Comparison of ENCODE assay signal across 20 cellular contexts in the genomic region with DNA sequence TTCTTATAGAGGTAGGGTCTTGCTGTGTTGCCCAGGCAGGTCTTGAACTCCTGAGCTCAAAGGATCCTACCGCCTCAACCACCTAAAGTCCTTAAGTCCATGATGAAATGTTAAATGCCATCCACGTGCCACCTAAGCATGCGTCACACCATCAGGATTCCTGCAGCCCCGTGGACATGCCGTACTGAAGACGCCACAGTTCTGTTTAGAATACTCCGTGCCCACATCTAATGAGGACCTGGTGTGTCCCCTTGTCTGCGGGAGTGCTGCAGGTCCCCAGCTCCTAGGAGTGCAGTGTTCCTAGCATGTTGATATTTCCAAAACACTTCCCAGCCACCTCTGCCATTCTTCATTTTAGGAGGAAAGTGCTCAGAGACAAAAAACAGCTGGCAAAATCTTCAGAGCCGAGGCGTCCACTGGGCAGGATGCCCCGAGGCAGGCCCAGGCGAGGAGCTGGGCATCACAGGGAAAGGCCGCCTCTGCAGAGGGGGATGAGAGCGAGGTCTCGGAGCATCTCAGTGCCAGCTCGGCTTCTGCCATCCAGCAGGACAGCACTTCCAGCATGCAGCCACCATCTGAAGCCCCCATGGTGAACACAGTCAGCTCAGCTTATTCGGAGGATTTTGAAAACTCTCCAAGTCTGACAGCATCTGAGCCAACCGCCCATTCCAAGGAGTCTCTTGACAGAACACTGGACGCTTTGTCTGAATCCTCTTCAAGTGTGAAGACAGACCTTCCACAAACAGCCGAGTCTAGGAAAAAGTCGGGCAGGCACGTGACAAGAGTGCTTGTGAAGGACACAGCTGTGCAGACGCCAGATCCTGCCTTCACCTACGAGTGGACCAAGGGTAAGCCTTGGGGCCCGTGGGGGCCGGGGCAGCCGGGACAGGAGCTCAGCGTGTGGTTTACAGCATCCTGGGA. TPM values are rescaled to one million over a fixed set of nuclear protein-coding genes. Genes with fewer than 3 reads are reported as not detected.
DNase-seq lines count a peak whose midpoint lies in the region; ATAC-seq, FAIRE-seq and TF ChIP-seq lines count a peak whose summit lies in the region.
"Had no signal": no experiment of that assay in that cellular context is flagged by ENCODE, and none has a peak within 500 bp of the region (broad histone marks: within the 10 kb centered on the region; RNA-seq: fewer than 3 reads in every experiment).

No MANE protein-coding gene starts in this region.

- H2AFZ ChIP-seq in GM23338: no peak overlapping the region
- H2AFZ ChIP-seq: PC-9 had no signal

- no peaks in the 10 kb centered on the region for H3K9me3 Mint-ChIP-seq in chondrocyte (ENCODE audit: low read depth)
- H3K9me3 Mint-ChIP-seq in GM23338: no peaks in the 10 kb centered on the region
- H3K9me3 Mint-ChIP-seq: T-helper 1 cell treated with Interleukin-12 subunit alpha and Interleukin-12 subunit beta and Interleukin-4 antibody, amounts not matched to agents 30 μg/mL and 1 μg/mL, for 36 hours; type B pancreatic cell had no signal

- H3K36me3 ChIP-seq in prostate gland (no peaks in the 10 kb centered on the region), GM23338 (ENCODE audit: insufficient read depth) (no peaks in the 10 kb centered on the region), right lobe of liver (peaks cover 0 to 8% (median 0%) of the 10 kb centered on the region in 4 donors)

- no peaks in the 10 kb centered on the region for H3K79me2 ChIP-seq in GM23338 (replicated peaks; ENCODE audit: insufficient read depth)

- no peaks in the 10 kb centered on the region for H4K20me1 ChIP-seq in GM23338 (replicated peaks; ENCODE audit: insufficient read depth)

- WGBS in prostate gland: 44% methylated on average over 28 of the region's 28 CpGs
- 92% methylated on average over 9 of the region's 28 CpGs for WGBS in right lobe of liver (ENCODE audit: insufficient coverage, low coverage, low lambda C conversion rate, missing lambda C conversion rate)

- H3K27ac Mint-ChIP-seq in chondrocyte (ENCODE audit: unreplicated experiment) (peak overlapping the region; percentile 22), GM23338 (no peak overlapping the region)
- H3K27ac Mint-ChIP-seq: T-helper 1 cell treated with Interleukin-12 subunit alpha and Interleukin-12 subunit beta and Interleukin-4 antibody, amounts not matched to agents 30 μg/mL and 1 μg/mL, for 36 hours; type B pancreatic cell had no signal

- H3K27me3 Mint-ChIP-seq in chondrocyte (ENCODE audit: low read depth) (no peaks in the 10 kb centered on the region), GM23338 (ENCODE audit: insufficient read depth, low read depth, poor library complexity) (peaks cover 3% of the 10 kb centered on the region)
- H3K27me3 Mint-ChIP-seq: type B pancreatic cell had no signal

- peak; percentile 23 for FAIRE-seq in HTR-8/SVneo (lab: Jason Lieb, UNC)

- no peaks in the 10 kb centered on the region for H3F3A ChIP-seq in GM23338 (replicated peaks; ENCODE audit: low read depth)

- ATAC-seq in left ventricle myocardium superior (peak; percentile 86), GM23338 (no peak), right lobe of liver (no peak), HG02623 (IDR thresholded peaks at IDR 0.05; ENCODE audit: unreplicated experiment) (no peak)

- intact Hi-C loops in left ventricle myocardium superior (cut with micrococcal nuclease) (no loop called here), prostate gland (cut with DNase I) (no loop called here), right lobe of liver (cut with DNase I) (no loop called here)

- peaks cover 5% of the 10 kb centered on the region for H3K4me1 ChIP-seq in prostate gland (replicated peaks)
- H3K4me1 ChIP-seq in GM23338 (ENCODE audit: insufficient read depth): no peaks in the 10 kb centered on the region
- no peaks in the 10 kb centered on the region for H3K4me1 ChIP-seq in right lobe of liver
- H3K4me1 ChIP-seq: adrenal gland had no signal

- in situ Hi-C loops in KBM-7 (cut with MboI; ENCODE audit: low pct_unique_long_range_greater_than_20kb, low sequenced_read_pairs): no loop called here

- no peaks in the 10 kb centered on the region for H3K27me3 ChIP-seq in prostate gland (replicated peaks; ENCODE audit: insufficient read depth)
- no peaks in the 10 kb centered on the region for H3K27me3 ChIP-seq in GM23338 (ENCODE audit: insufficient read depth)
- H3K27me3 ChIP-seq in right lobe of liver: no peaks in the 10 kb centered on the region
- H3K27me3 ChIP-seq: adrenal gland had no signal

- H3K4me3 ChIP-seq in prostate gland: no peak overlapping the region
- H3K4me3 ChIP-seq in GM23338: no peak overlapping the region
- no peak overlapping the region for H3K4me3 ChIP-seq in right lobe of liver
- H3K4me3 ChIP-seq: adrenal gland, PC-9 had no signal

- H3K4me2 ChIP-seq in GM23338: no peak overlapping the region
- H3K4me2 ChIP-seq: PC-9 had no signal

- H3K9me3 ChIP-seq in prostate gland (no peaks in the 10 kb centered on the region), right lobe of liver (no peaks in the 10 kb centered on the region)
- H3K9me3 ChIP-seq: adrenal gland had no signal

- no peaks in the 10 kb centered on the region for H3K9me2 ChIP-seq in GM23338 (ENCODE audit: insufficient read depth)

- peaks cover 8% of the 10 kb centered on the region for H3K36me3 Mint-ChIP-seq in chondrocyte (ENCODE audit: low read depth)
- H3K36me3 Mint-ChIP-seq in GM23338 (ENCODE audit: low read depth): peaks cover 10% of the 10 kb centered on the region; the same call in 2 of the 3 replicates
- H3K36me3 Mint-ChIP-seq: type B pancreatic cell had no signal

- no peak for DNase-seq in HTR-8/SVneo (ENCODE audit: insufficient read length, low spot score)
- DNase-seq in chondrocyte (ENCODE audit: low spot score): no peak
- peak; percentile 71 for DNase-seq in left ventricle myocardium superior
- DNase-seq in prostate gland (ENCODE audit: low spot score): peak; percentile 54
- DNase-seq in GM23338 (ENCODE audit: low spot score): no peak
- DNase-seq in KBM-7: no peak
- no peak for DNase-seq in right lobe of liver
- DNase-seq: activated CD4-positive, alpha-beta T cell treated with anti-CD3 and anti-CD28 coated beads, Interleukin-2, amount 50 U/mL, for 1 hour; AML-193; DMS79; effector memory CD4-positive, alpha-beta T cell; NCI-H146; PC-9 had no signal

- TF ChIP-seq CTCF in chondrocyte (IDR thresholded peaks at IDR 0.05): no peak
- no peak for TF ChIP-seq CTCF in prostate gland (IDR thresholded peaks at IDR 0.05)
- TF ChIP-seq CTCF in GM23338 (conservative IDR thresholded peaks at IDR 0.05; ENCODE audit: low read depth in 2 of 2): no peak
- no peak for TF ChIP-seq CTCF in right lobe of liver (IDR thresholded peaks at IDR 0.05)

- H3K4me1 Mint-ChIP-seq in chondrocyte (ENCODE audit: low read depth) (peaks cover 7% of the 10 kb centered on the region), GM23338 (no peaks in the 10 kb centered on the region)

- H3K4me3 Mint-ChIP-seq in chondrocyte (ENCODE audit: unreplicated experiment): no peak overlapping the region
- no peak overlapping the region for H3K4me3 Mint-ChIP-seq in GM23338
- H3K4me3 Mint-ChIP-seq: T-helper 1 cell treated with Interleukin-12 subunit alpha and Interleukin-12 subunit beta and Interleukin-4 antibody, amounts not matched to agents 30 μg/mL and 1 μg/mL, for 36 hours; type B pancreatic cell had no signal

- TF ChIP-seq POLR2A in prostate gland (IDR thresholded peaks at IDR 0.05) (no peak), right lobe of liver (IDR thresholded peaks at IDR 0.05) (no peak)

- peak overlapping the region; percentile 56 to 60 for H3K27ac ChIP-seq in prostate gland
- H3K27ac ChIP-seq in GM23338 (ENCODE audit: low read depth): no peak overlapping the region
- no peak overlapping the region for H3K27ac ChIP-seq in right lobe of liver
- H3K27ac ChIP-seq: adrenal gland, PC-9 had no signal

TF ChIP-seq in GM23338, 12 proteins besides CTCF, POLR2A, EP300 and RAD21 (continues in another document):
- TF ChIP-seq, protein P1, sequence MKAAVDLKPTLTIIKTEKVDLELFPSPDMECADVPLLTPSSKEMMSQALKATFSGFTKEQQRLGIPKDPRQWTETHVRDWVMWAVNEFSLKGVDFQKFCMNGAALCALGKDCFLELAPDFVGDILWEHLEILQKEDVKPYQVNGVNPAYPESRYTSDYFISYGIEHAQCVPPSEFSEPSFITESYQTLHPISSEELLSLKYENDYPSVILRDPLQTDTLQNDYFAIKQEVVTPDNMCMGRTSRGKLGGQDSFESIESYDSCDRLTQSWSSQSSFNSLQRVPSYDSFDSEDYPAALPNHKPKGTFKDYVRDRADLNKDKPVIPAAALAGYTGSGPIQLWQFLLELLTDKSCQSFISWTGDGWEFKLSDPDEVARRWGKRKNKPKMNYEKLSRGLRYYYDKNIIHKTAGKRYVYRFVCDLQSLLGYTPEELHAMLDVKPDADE (IDR thresholded peaks at IDR 0.05): no peak
- TF ChIP-seq EZH2phosphoT487 (IDR thresholded peaks at IDR 0.05; ENCODE audit: unreplicated experiment): no peak
- no peak for TF ChIP-seq EZH2 (IDR thresholded peaks at IDR 0.05; ENCODE audit: low read depth, unreplicated experiment)
- no peak for TF ChIP-seq CREB1 (CRISPR knock-in tag; IDR thresholded peaks at IDR 0.05; ENCODE audit: low read depth)

RNA-seq across cellular contexts. Expression of a gene that starts 13.2 kb away (rescaled TPM):
- total RNA-seq in chondrocyte (3.1 to 5.8 TPM (median 3.2 TPM) in 3 replicates), left ventricle myocardium superior (4.3 TPM), prostate gland (10 to 100 TPM in 1 of 2 donors, 1 to 10 TPM in 1; 8.0 to 13.7 TPM), right lobe of liver (1 to 10 TPM; 1.8 to 4.3 (median 2.5) TPM)
- 4.0 and 5.9 TPM in 2 replicates for total RNA-seq in GM23338 (2014; rRNA removed; shearing (Covaris generic))
- polyA plus RNA-seq in GM23338 (2016; fragmentation: Nextera tagmentation; extraction: Ambion mirVana): 1.5 and 2.5 TPM in 2 replicates

RNA-seq across cellular contexts. Expression of a gene that starts 13.4 kb away (rescaled TPM):
- total RNA-seq in chondrocyte (not detected in 3 replicates), left ventricle myocardium superior (not detected), prostate gland (10 to 100 TPM in 1 of 2 donors, under 1 TPM in 1; 0.91 to 10.1 TPM), right lobe of liver (not detected)
- 0.66 TPM in 1 of 2 replicates, not detected in the other for total RNA-seq in GM23338 (2014; rRNA removed; shearing (Covaris generic))
- 0.42 and 0.73 TPM in 2 replicates for polyA plus RNA-seq in GM23338 (2016; fragmentation: Nextera tagmentation; extraction: Ambion mirVana)
- total RNA-seq: lung microvascular endothelial cell, NCI-H460, omental fat pad, PC-9 had no signal

RNA-seq across cellular contexts. Expression of a gene that starts 32.8 kb away (rescaled TPM):
- total RNA-seq in chondrocyte (30.1 to 35.2 TPM (median 32.6 TPM) in 3 replicates), left ventricle myocardium superior (19.1 TPM), prostate gland (10 to 100 TPM; 20.9 to 32.7 TPM), right lobe of liver (10 to 100 TPM in 4 of 6 experiments, 1 to 10 TPM in 2; 6.8 to 26.2 (median 20.6) TPM)
- 31.0 and 31.6 TPM in 2 replicates for total RNA-seq in GM23338 (2014; rRNA removed; shearing (Covaris generic))
- polyA plus RNA-seq in GM23338 (2016; fragmentation: Nextera tagmentation; extraction: Ambion mirVana): 37.5 and 41.2 TPM in 2 replicates

RNA-seq across cellular contexts. Expression of a gene that starts 37.6 kb away (rescaled TPM):
- total RNA-seq in chondrocyte: 34.4 to 36.5 TPM (median 36.1 TPM) in 3 replicates
- 81.2 TPM for total RNA-seq in left ventricle myocardium superior
- 10 to 100 TPM; 18.4 to 30.4 TPM for total RNA-seq in prostate gland
- 23.9 and 25.7 TPM in 2 replicates for total RNA-seq in GM23338 (2014; rRNA removed; shearing (Covaris generic))
- 31.3 and 32.5 TPM in 2 replicates for polyA plus RNA-seq in GM23338 (2016; fragmentation: Nextera tagmentation; extraction: Ambion mirVana)
- total RNA-seq in right lobe of liver: 10 to 100 TPM in 4 of 6 experiments, 1 to 10 TPM in 2; 6.3 to 22.5 (median 13.8) TPM

Comparison
In these comparisons a context has a peak if more than half of its experiments do, and no peak if none do; other contexts are left out.
1. DNase-seq: peak in left ventricle myocardium superior (single experiment) and prostate gland (single experiment); none in HTR-8/SVneo (single experiment), chondrocyte (single experiment), GM23338 (single experiment), KBM-7 (single experiment) and right lobe of liver (0 of 3).
2. H3K27ac ChIP-seq: peak in prostate gland (2 of 2); none in GM23338 (single experiment) and right lobe of liver (0 of 3).